In the genomic region with DNA sequence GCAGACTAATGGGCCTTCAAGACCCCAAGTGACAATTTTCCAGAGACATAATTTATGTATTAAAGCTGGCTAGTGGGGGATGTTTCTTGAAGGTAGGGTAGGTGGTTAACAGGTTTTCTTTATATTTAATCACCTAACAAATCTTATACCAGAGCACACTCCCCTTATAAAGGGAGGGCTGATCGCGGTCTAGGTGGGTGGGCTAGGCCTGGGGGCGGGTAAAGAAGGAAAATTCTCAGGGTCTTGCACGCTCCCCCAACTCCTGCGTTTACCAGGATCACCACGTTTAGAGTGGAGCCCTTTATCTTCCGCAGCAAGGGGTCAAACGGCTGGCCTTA, we compare ENCODE assay signal across 8 cellular contexts. TPM values are rescaled to one million over a fixed set of nuclear protein-coding genes. Genes with fewer than 3 reads are reported as not detected.
DNase-seq lines count a peak whose midpoint lies in the region; ATAC-seq and TF ChIP-seq lines count a peak whose summit lies in the region.

No MANE protein-coding gene starts in this region.

- no peaks in the 10 kb centered on the region for H4K20me1 ChIP-seq in Karpas-422 (ENCODE audit: insufficient read depth, low read depth, low read length)

- H3K27me3 ChIP-seq in CD4-positive, CD25-positive, alpha-beta regulatory T cell (ENCODE audit: control insufficient read depth, insufficient read depth, low read length) = peaks cover 29% of the 10 kb centered on the region
- peaks cover 5% of the 10 kb centered on the region; the same call in 1 of the 2 replicates for H3K27me3 ChIP-seq in Karpas-422 (ENCODE audit: low read length)
- H3K27me3 ChIP-seq in duodenal mucosa (ENCODE audit: control insufficient read depth in 1 of 2, insufficient read depth in 2 of 2, low read length in 2 of 2) = peaks cover 0 to 5% of the 10 kb centered on the region in 2 donors

- peaks cover 0 to 5% (median 3%) of the 10 kb centered on the region in 7 donors for H3K9me3 Mint-ChIP-seq in CD4-positive, CD25-positive, alpha-beta regulatory T cell
- H3K9me3 Mint-ChIP-seq in nephron = peaks cover 6% of the 10 kb centered on the region

- DNase-seq in CD4-positive, CD25-positive, alpha-beta regulatory T cell = no peak
- no peak for DNase-seq in Karpas-422
- no peak for DNase-seq in NCI-H774 (lab: John Stamatoyannopoulos, UW)
- no peak for DNase-seq in DMS53 treated with DMSO at 0.1 percent for 48 hours (lab: John Stamatoyannopoulos, UW; ENCODE audit: unreplicated experiment)

- peak overlapping the region; percentile 73 to 93 (median 92) for H3K4me3 Mint-ChIP-seq in CD4-positive, CD25-positive, alpha-beta regulatory T cell
- H3K4me3 Mint-ChIP-seq in nephron = peak overlapping the region; percentile 83 to 89 (median 86)

- H3K79me2 ChIP-seq in Karpas-422 (ENCODE audit: low read length) = no peaks in the 10 kb centered on the region

- peak overlapping the region; percentile 52; the same call in 1 of the 2 replicates for H2AFZ ChIP-seq in Karpas-422 (ENCODE audit: low read length)

- H3K27ac ChIP-seq in CD4-positive, CD25-positive, alpha-beta regulatory T cell (ENCODE audit: insufficient read depth, low read length, poor library complexity, severe bottlenecking) = no peak overlapping the region
- peak overlapping the region; percentile 54 for H3K27ac ChIP-seq in Karpas-422 (ENCODE audit: low read length)
- H3K27ac ChIP-seq in duodenal mucosa (ENCODE audit: low read depth, low read length) = no peak overlapping the region

- peak overlapping the region; percentile 70 for H3K4me2 ChIP-seq in Karpas-422 (ENCODE audit: low read depth, low read length, poor library complexity, severe bottlenecking)

- H3K9ac ChIP-seq in Karpas-422 (ENCODE audit: low read length) (peak overlapping the region; percentile 68), duodenal mucosa (ENCODE audit: low read depth in 1 of 2, low read length in 2 of 2) (no peak overlapping the region)

- H3K27ac Mint-ChIP-seq in CD4-positive, CD25-positive, alpha-beta regulatory T cell = peak overlapping the region; percentile 50 to 91 (median 67)
- peak overlapping the region in 2 of 3 experiments; percentile 12 to 70 for H3K27ac Mint-ChIP-seq in nephron

- ATAC-seq in CD4-positive, CD25-positive, alpha-beta regulatory T cell (ENCODE audit: low read depth in 2 of 2) = no peak
- no peak for ATAC-seq in GM21390 (IDR thresholded peaks at IDR 0.05; ENCODE audit: unreplicated experiment)
- ATAC-seq in HG02798 (IDR thresholded peaks at IDR 0.05; ENCODE audit: poor library complexity, unreplicated experiment) = no peak

- peaks cover 5 to 9% of the 10 kb centered on the region in 2 experiments for H3K9me3 ChIP-seq in CD4-positive, CD25-positive, alpha-beta regulatory T cell (ENCODE audit: control insufficient read depth in 2 of 2, low read length in 2 of 2)
- H3K9me3 ChIP-seq in Karpas-422 (ENCODE audit: low read length) (peaks cover 5% of the 10 kb centered on the region; the same call in 1 of the 2 replicates), duodenal mucosa (ENCODE audit: control insufficient read depth in 1 of 2, low read length in 2 of 2) (no peaks in the 10 kb centered on the region)

- H3K36me3 ChIP-seq in CD4-positive, CD25-positive, alpha-beta regulatory T cell (ENCODE audit: control insufficient read depth, insufficient read depth, low read length) = no peaks in the 10 kb centered on the region
- H3K36me3 ChIP-seq in Karpas-422 (ENCODE audit: insufficient read depth, low read length) (peaks cover 4% of the 10 kb centered on the region; the same call in 1 of the 2 replicates), duodenal mucosa (ENCODE audit: control insufficient read depth in 1 of 2, insufficient read depth in 2 of 2, low read length in 2 of 2) (no peaks in the 10 kb centered on the region)

- H3K27me3 Mint-ChIP-seq in CD4-positive, CD25-positive, alpha-beta regulatory T cell = peaks cover 59% of the 10 kb centered on the region
- H3K27me3 Mint-ChIP-seq in nephron (ENCODE audit: low read depth) = peaks cover 7% of the 10 kb centered on the region

- H3K4me1 ChIP-seq in CD4-positive, CD25-positive, alpha-beta regulatory T cell (ENCODE audit: control insufficient read depth, insufficient read depth, low read length, poor library complexity, severe bottlenecking) = peaks cover 14% of the 10 kb centered on the region
- H3K4me1 ChIP-seq in Karpas-422 (ENCODE audit: low read length) (peaks cover 33% of the 10 kb centered on the region), duodenal mucosa (ENCODE audit: control insufficient read depth in 1 of 2, insufficient read depth in 2 of 2, low read length in 2 of 2) (peaks cover 5 to 8% of the 10 kb centered on the region in 2 donors)

- H3K9me2 ChIP-seq in Karpas-422 (replicated peaks; ENCODE audit: insufficient read depth, low read length) = no peaks in the 10 kb centered on the region

- peaks cover 0 to 17% (median 5%) of the 10 kb centered on the region in 4 donors for H3K4me1 Mint-ChIP-seq in CD4-positive, CD25-positive, alpha-beta regulatory T cell
- no peaks in the 10 kb centered on the region for H3K4me1 Mint-ChIP-seq in nephron

- no peak for TF ChIP-seq CTCF in nephron (IDR thresholded peaks at IDR 0.05; ENCODE audit: unreplicated experiment in 3 of 3)

- peak overlapping the region; percentile 89 for H3K4me3 ChIP-seq in CD4-positive, CD25-positive, alpha-beta regulatory T cell (ENCODE audit: low read depth, low read length)
- H3K4me3 ChIP-seq in Karpas-422 (ENCODE audit: low read length) (peak overlapping the region; percentile 66), duodenal mucosa (ENCODE audit: low read depth in 1 of 2, low read length in 2 of 2) (peak overlapping the region; percentile 73 to 75)

- H3K36me3 Mint-ChIP-seq in CD4-positive, CD25-positive, alpha-beta regulatory T cell = no peaks in the 10 kb centered on the region
- H3K36me3 Mint-ChIP-seq in nephron (ENCODE audit: low read depth) = no peaks in the 10 kb centered on the region

RNA-seq across cellular contexts. Expression of a gene that starts 19.9 kb away (rescaled TPM):
- total RNA-seq in CD4-positive, CD25-positive, alpha-beta regulatory T cell = 141 TPM
- 10 to 100 TPM; 52.9 to 67.9 (median 62.8) TPM for polyA plus RNA-seq in CD4-positive, CD25-positive, alpha-beta regulatory T cell
- 43.0 and 105 TPM in 2 replicates for total RNA-seq in Karpas-422 (2014; rRNA removed; shearing (Covaris generic); ENCODE audit: low replicate concordance)

RNA-seq across cellular contexts. Expression of a gene that starts 26.0 kb away (rescaled TPM):
- total RNA-seq in CD4-positive, CD25-positive, alpha-beta regulatory T cell = 94.4 TPM
- 10 to 100 TPM; 25.2 to 28.8 (median 28.1) TPM for polyA plus RNA-seq in CD4-positive, CD25-positive, alpha-beta regulatory T cell
- 33.0 and 85.4 TPM in 2 replicates for total RNA-seq in Karpas-422 (2014; rRNA removed; shearing (Covaris generic); ENCODE audit: low replicate concordance)

RNA-seq across cellular contexts. Expression of a gene that starts 41.1 kb away (rescaled TPM):
- total RNA-seq in CD4-positive, CD25-positive, alpha-beta regulatory T cell = 0.35 TPM
- under 1 TPM in 1 of 4 donors, not detected in 3; 0.27 TPM for polyA plus RNA-seq in CD4-positive, CD25-positive, alpha-beta regulatory T cell
- 0.34 TPM in 1 of 2 replicates, not detected in the other for total RNA-seq in Karpas-422 (2014; rRNA removed; shearing (Covaris generic); ENCODE audit: low replicate concordance)
